In the genomic region with DNA sequence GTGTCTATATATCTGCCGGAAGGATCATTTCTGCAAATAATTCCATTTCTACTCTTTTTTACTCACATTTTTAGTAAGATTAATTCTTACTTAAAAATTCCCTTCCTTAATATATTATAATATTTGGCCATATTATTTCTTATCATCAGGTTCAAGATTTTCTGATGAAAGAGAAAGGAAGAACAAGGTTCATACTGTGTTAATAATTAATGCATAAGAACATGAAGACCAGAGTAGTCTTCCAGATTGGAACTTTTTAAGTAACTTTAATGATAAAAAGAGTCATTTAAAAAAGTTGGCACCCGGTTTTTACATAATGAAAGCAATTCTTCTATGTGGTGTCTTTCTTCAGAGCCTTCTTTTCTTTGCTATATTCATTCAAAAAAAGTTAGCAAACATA, we compare ENCODE assay signal across 26 cellular contexts. TPM values are rescaled to one million over a fixed set of nuclear protein-coding genes. Genes with fewer than 3 reads are reported as not detected.
DNase-seq lines count a peak whose midpoint lies in the region; ATAC-seq and TF ChIP-seq lines count a peak whose summit lies in the region.
"Had no signal": no experiment of that assay in that cellular context is flagged by ENCODE, and none has a peak within 500 bp of the region (broad histone marks: within the 10 kb centered on the region; RNA-seq: fewer than 3 reads in every experiment).

No MANE protein-coding gene starts in this region.

- H3K9ac ChIP-seq in fibroblast of lung (ENCODE audit: insufficient read depth, low read length): no peak overlapping the region

- H3K4me2 ChIP-seq in fibroblast of lung (ENCODE audit: extremely low read depth, insufficient read depth, low read length): peak overlapping the region; percentile 17

- H3K9me3 Mint-ChIP-seq in osteocyte (ENCODE audit: unreplicated experiment): no peaks in the 10 kb centered on the region
- H3K9me3 Mint-ChIP-seq: activated naive CD8-positive, alpha-beta T cell treated with anti-CD3 and anti-CD28 coated beads for 36 hours; activated T-helper 2 cell treated with anti-CD3 and anti-CD28 coated beads, Interferon-gamma antibody, Interleukin-2, Interleukin-4, amounts not matched to agents 10 μg/mL and 5 μg/mL and 100 μg/mL, durations not matched to agents 14 hours and 24 hours and 36 hours; CD14-positive monocyte; endodermal cell; stimulated activated naive CD8-positive, alpha-beta T cell treated with anti-CD3 and anti-CD28 coated beads, Interleukin-15, amount 100 ng/mL, for 72 hours; T-helper 1 cell treated with Interleukin-12 subunit alpha and Interleukin-12 subunit beta and Interleukin-4 antibody, amounts not matched to agents 30 μg/mL and 1 μg/mL, for 36 hours had no signal

- H3K9me3 ChIP-seq in right atrium auricular region (no peaks in the 10 kb centered on the region), fibroblast of lung (ENCODE audit: control insufficient read depth, insufficient read depth, low read depth, low read length) (no peaks in the 10 kb centered on the region)
- H3K9me3 ChIP-seq: SJSA1 had no signal

- intact Hi-C loops in left cardiac atrium (cut with DNase I): no loop called here

- H3K4me3 Mint-ChIP-seq in osteocyte (ENCODE audit: unreplicated experiment): peak overlapping the region; percentile 60
- H3K4me3 Mint-ChIP-seq: activated naive CD8-positive, alpha-beta T cell treated with anti-CD3 and anti-CD28 coated beads for 36 hours; CD14-positive monocyte; endodermal cell; naive thymus-derived CD4-positive, alpha-beta T cell; stimulated activated naive CD8-positive, alpha-beta T cell treated with anti-CD3 and anti-CD28 coated beads, Interleukin-15, amount 100 ng/mL, for 72 hours; T-helper 1 cell treated with Interleukin-12 subunit alpha and Interleukin-12 subunit beta and Interleukin-4 antibody, amounts not matched to agents 30 μg/mL and 1 μg/mL, for 36 hours had no signal

- no peak for ATAC-seq in left cardiac atrium
- ATAC-seq in HG03175 (IDR thresholded peaks at IDR 0.05; ENCODE audit: unreplicated experiment): no peak
- ATAC-seq: naive thymus-derived CD4-positive, alpha-beta T cell; PC-3; stimulated activated naive CD8-positive, alpha-beta T cell treated with anti-CD3 and anti-CD28 coated beads, Interleukin-15, amount 100 ng/mL, for 72 hours had no signal

- DNase-seq in right atrium auricular region (ENCODE audit: low spot score) (no peak), left cardiac atrium (no peak), fibroblast of lung (ENCODE audit: low read depth in 2 of 2) (no peak), osteocyte (ENCODE audit: extremely low spot score, unreplicated experiment) (no peak), NCI-H510A treated with DMSO at 0.1 percent for 48 hours (lab: John Stamatoyannopoulos, UW) (no peak), LoVo (ENCODE audit: low spot score) (no peak), T-helper 9 cell (no peak)
- DNase-seq: activated CD8-positive, alpha-beta memory T cell treated with anti-CD3 and anti-CD28 coated beads, Interleukin-2, amount 50 U/mL, for 4 hours; activated naive CD8-positive, alpha-beta T cell treated with anti-CD3 and anti-CD28 coated beads for 36 hours; endodermal cell; hippocampal formation; KBM-7; naive thymus-derived CD4-positive, alpha-beta T cell; NCI-H187; NCI-H2227 treated with DMSO at 0.1 percent for 48 hours; PC-3; stimulated activated CD4-positive, alpha-beta T cell treated with anti-CD3 and anti-CD28 coated beads, Interleukin-4, amount 100 ng/mL, for 24 hours; stimulated activated naive CD8-positive, alpha-beta T cell treated with anti-CD3 and anti-CD28 coated beads, Interleukin-15, amount 100 ng/mL, for 72 hours had no signal

- H3K27ac ChIP-seq in right atrium auricular region (no peak overlapping the region), fibroblast of lung (ENCODE audit: insufficient read depth, low read length) (no peak overlapping the region)
- H3K27ac ChIP-seq: SJSA1 had no signal

- peaks cover 5% of the 10 kb centered on the region for H3K36me3 Mint-ChIP-seq in osteocyte (ENCODE audit: unreplicated experiment)

- no peaks in the 10 kb centered on the region for H3K27me3 Mint-ChIP-seq in osteocyte (ENCODE audit: unreplicated experiment)
- H3K27me3 Mint-ChIP-seq: activated naive CD8-positive, alpha-beta T cell treated with anti-CD3 and anti-CD28 coated beads for 36 hours; naive thymus-derived CD4-positive, alpha-beta T cell; progenitor cell of endocrine pancreas; stimulated activated naive CD8-positive, alpha-beta T cell treated with anti-CD3 and anti-CD28 coated beads, Interleukin-15, amount 100 ng/mL, for 72 hours had no signal

- H2AFZ ChIP-seq in fibroblast of lung (ENCODE audit: low read length): no peak overlapping the region

- H3K4me1 Mint-ChIP-seq in osteocyte (ENCODE audit: unreplicated experiment): peaks cover 53% of the 10 kb centered on the region
- H3K4me1 Mint-ChIP-seq: stimulated activated naive CD8-positive, alpha-beta T cell treated with anti-CD3 and anti-CD28 coated beads, Interleukin-15, amount 100 ng/mL, for 72 hours had no signal

- H3K27ac Mint-ChIP-seq in osteocyte (ENCODE audit: unreplicated experiment): peak overlapping the region; percentile 45
- H3K27ac Mint-ChIP-seq: activated T-helper 2 cell treated with anti-CD3 and anti-CD28 coated beads, Interferon-gamma antibody, Interleukin-2, Interleukin-4, amounts not matched to agents 10 μg/mL and 5 μg/mL and 100 μg/mL, durations not matched to agents 14 hours and 24 hours and 36 hours; CD14-positive monocyte; endodermal cell; naive thymus-derived CD4-positive, alpha-beta T cell; progenitor cell of endocrine pancreas; stimulated activated naive CD8-positive, alpha-beta T cell treated with anti-CD3 and anti-CD28 coated beads, Interleukin-15, amount 100 ng/mL, for 72 hours; T-helper 1 cell treated with Interleukin-12 subunit alpha and Interleukin-12 subunit beta and Interleukin-4 antibody, amounts not matched to agents 30 μg/mL and 1 μg/mL, for 36 hours had no signal

- H3K4me3 ChIP-seq in right atrium auricular region (peak overlapping the region; percentile 9 to 17), fibroblast of lung (replicated peaks in 1 of 4; ENCODE audit: control extremely low read depth in 1 of 4, insufficient read depth in 1 of 4, low read depth in 3 of 4, low read length in 4 of 4) (peak overlapping the region in 2 of 4 experiments; percentile 37 to 41)
- H3K4me3 ChIP-seq: SJSA1 had no signal

- TF ChIP-seq CTCF in right atrium auricular region (IDR thresholded peaks at IDR 0.05): no peak
- TF ChIP-seq CTCF in fibroblast of lung (conservative IDR thresholded peaks at IDR 0.05 in 1 of 2, IDR thresholded peaks at IDR 0.05 in 1 of 2; ENCODE audit: low read depth in 1 of 2, low read length in 2 of 2): no peak
- TF ChIP-seq CTCF in osteocyte (IDR thresholded peaks at IDR 0.05): no peak

- H4K20me1 ChIP-seq in fibroblast of lung (ENCODE audit: control insufficient read depth, extremely low read depth, insufficient read depth, low read length): no peaks in the 10 kb centered on the region

- H3K27me3 ChIP-seq in right atrium auricular region (no peaks in the 10 kb centered on the region), fibroblast of lung (ENCODE audit: control insufficient read depth, insufficient read depth, low read length) (no peaks in the 10 kb centered on the region)
- H3K27me3 ChIP-seq: SJSA1 had no signal

- no peaks in the 10 kb centered on the region for H3K79me2 ChIP-seq in fibroblast of lung (ENCODE audit: control insufficient read depth, insufficient read depth, low read length)

- H3K36me3 ChIP-seq in right atrium auricular region (peaks cover 5% of the 10 kb centered on the region), fibroblast of lung (ENCODE audit: control insufficient read depth, insufficient read depth, low read length) (peaks cover 1% of the 10 kb centered on the region)
- H3K36me3 ChIP-seq: SJSA1 had no signal

- H3K4me1 ChIP-seq in right atrium auricular region: no peaks in the 10 kb centered on the region
- peaks cover 12% of the 10 kb centered on the region for H3K4me1 ChIP-seq in fibroblast of lung (ENCODE audit: control insufficient read depth, extremely low read depth, insufficient read depth, low read length)

RNA-seq across cellular contexts. Expression of gene ACKR4, which starts 0.6 kb away (rescaled TPM):
- 1 to 10 TPM; 3.9 to 7.9 TPM for total RNA-seq in right atrium auricular region
- 1 to 10 TPM; 2.1 to 3.7 TPM for total RNA-seq in left cardiac atrium
- total RNA-seq in fibroblast of lung: 1.8 and 14.9 TPM in 2 replicates
- polyA plus RNA-seq in fibroblast of lung: 11.6 and 14.3 TPM in 2 replicates
- polyA plus RNA-seq in fibroblast of lung (2012): 5.2 and 8.7 TPM in 2 replicates
- polyA minus RNA-seq in fibroblast of lung (ENCODE audit: low replicate concordance): 2.5 and 3.0 TPM in 2 replicates
- total RNA-seq in osteocyte: 0.42 and 0.64 TPM in 2 replicates
- total RNA-seq: A673; activated T-helper 2 cell treated with anti-CD3 and anti-CD28 coated beads, Interferon-gamma antibody, Interleukin-2, Interleukin-4, amounts not matched to agents 10 μg/mL and 5 μg/mL and 100 μg/mL, durations not matched to agents 14 hours and 24 hours and 36 hours; chondrocyte; endodermal cell; PC-3; progenitor cell of endocrine pancreas had no signal
- polyA plus RNA-seq: CD14-positive monocyte; naive thymus-derived CD4-positive, alpha-beta T cell had no signal
